Comparison of ENCODE assay signal across 8 cellular contexts in the genomic region with DNA sequence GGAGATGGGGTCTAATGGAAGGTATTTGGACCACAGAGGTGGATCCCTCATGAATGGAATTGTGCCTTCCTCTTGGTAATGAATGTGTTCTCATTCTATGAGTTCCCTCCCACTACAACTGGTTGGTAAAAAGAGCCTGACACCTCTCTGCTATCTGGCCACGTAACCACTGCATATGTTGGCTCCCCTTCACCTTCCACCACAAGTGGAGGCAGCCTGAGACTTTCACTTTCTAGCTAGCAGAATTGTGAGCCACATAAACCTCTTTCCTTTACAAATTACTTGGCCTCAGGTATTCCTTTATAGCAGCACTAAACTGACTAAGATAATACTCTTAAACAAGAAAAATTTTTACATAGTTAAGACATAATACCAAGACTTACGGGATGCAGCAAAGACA.
DNase-seq lines count a peak whose midpoint lies in the region; ATAC-seq and TF ChIP-seq lines count a peak whose summit lies in the region.

No MANE protein-coding gene starts in this region.

- H3K27ac Mint-ChIP-seq in endodermal cell, result no peak overlapping the region

- DNase-seq in NCI-H2107 treated with DMSO at 0.1 percent for 48 hours (lab: John Stamatoyannopoulos, UW; ENCODE audit: unreplicated experiment) (peak; percentile 13), NCI-H2107 (lab: John Stamatoyannopoulos, UW) (no peak), endodermal cell (no peak), NCI-H1694 treated with DMSO at 0.1 percent for 48 hours (lab: John Stamatoyannopoulos, UW) (no peak), retina (no peak)
- peak; percentile 17 for DNase-seq in activated CD8-positive, alpha-beta memory T cell treated with anti-CD3 and anti-CD28 coated beads, Interleukin-2, amount 50 U/mL, for 24 hours (ENCODE audit: extremely low read depth)
- DNase-seq in stimulated activated CD4-positive, alpha-beta T cell treated with anti-CD3 and anti-CD28 coated beads, Interleukin-2, amount 100 ng/mL, for 48 hours, result peak; percentile 20 to 25

- H3K27me3 ChIP-seq in endodermal cell (ENCODE audit: control insufficient read depth, insufficient read depth, low read length, poor library complexity, severe bottlenecking), result no peaks in the 10 kb centered on the region

- H3K4me1 ChIP-seq in endodermal cell (ENCODE audit: control insufficient read depth, insufficient read depth, low read length), result no peaks in the 10 kb centered on the region

- H3K9me3 ChIP-seq in endodermal cell (ENCODE audit: control insufficient read depth, low read length), result no peaks in the 10 kb centered on the region

- 86 to 96% methylated on average over 2 of the region's 2 CpGs for WGBS in endodermal cell (ENCODE audit: insufficient coverage in 1 of 2, insufficient read length in 1 of 2), 2 experiments

- peaks cover 9% of the 10 kb centered on the region for H3K4me1 Mint-ChIP-seq in endodermal cell

- H3K4me3 Mint-ChIP-seq in endodermal cell, result no peak overlapping the region

- no peaks in the 10 kb centered on the region for H3K36me3 ChIP-seq in endodermal cell (ENCODE audit: control insufficient read depth, insufficient read depth, low read length)

- no peak overlapping the region for H3K4me3 ChIP-seq in endodermal cell (ENCODE audit: low read length)

- peaks cover 22% of the 10 kb centered on the region for H3K36me3 Mint-ChIP-seq in endodermal cell (ENCODE audit: low read depth)

- peak; percentile 89 for ATAC-seq in HG03097 (IDR thresholded peaks at IDR 0.05; ENCODE audit: low FRiP score, unreplicated experiment)

- TF ChIP-seq CTCF in endodermal cell (conservative IDR thresholded peaks at IDR 0.05), result no peak

- H3K9me3 Mint-ChIP-seq in endodermal cell, result peaks cover 2% of the 10 kb centered on the region

- H3K9ac ChIP-seq in endodermal cell (ENCODE audit: extremely low read depth, low read length, poor library complexity, severe bottlenecking), result no peak overlapping the region

- no peak overlapping the region for H3K27ac ChIP-seq in endodermal cell (ENCODE audit: low read depth, low read length)

- no peaks in the 10 kb centered on the region for H3K27me3 Mint-ChIP-seq in endodermal cell (ENCODE audit: insufficient read depth)

Comparison
In these comparisons a context has a peak if more than half of its experiments do, and no peak if none do; other contexts are left out.
1. DNase-seq: peak in NCI-H2107 treated with DMSO at 0.1 percent for 48 hours (single experiment), activated CD8-positive, alpha-beta memory T cell treated with anti-CD3 and anti-CD28 coated beads, Interleukin-2, amount 50 U/mL, for 24 hours (single experiment) and stimulated activated CD4-positive, alpha-beta T cell treated with anti-CD3 and anti-CD28 coated beads, Interleukin-2, amount 100 ng/mL, for 48 hours (2 of 2); none in NCI-H2107 (single experiment), endodermal cell (single experiment), NCI-H1694 treated with DMSO at 0.1 percent for 48 hours (single experiment) and retina (single experiment).